15 cellular contexts compared by ENCODE assay signal in genomic region chr9:100575765-100576368, GRCh38. TPM values are rescaled to one million over a fixed set of nuclear protein-coding genes. Genes with fewer than 3 reads are reported as not detected.
DNase-seq lines count a peak whose midpoint lies in the region; ATAC-seq and TF ChIP-seq lines count a peak whose summit lies in the region.
"Had no signal": no experiment of that assay in that cellular context is flagged by ENCODE, and none has a peak within 500 bp of the region (broad histone marks: within the 10 kb centered on the region; RNA-seq: fewer than 3 reads in every experiment).

No MANE protein-coding gene starts in this region.

- H3K4me3 ChIP-seq in choroid plexus epithelial cell (ENCODE audit: low read depth, low read length) (no peak overlapping the region), neural cell (ENCODE audit: low read length) (peak overlapping the region; percentile 1), GM23338 (no peak overlapping the region)
- H3K4me3 ChIP-seq: coronary artery, mucosa of descending colon, transverse colon had no signal

- H3F3A ChIP-seq in neural cell (ENCODE audit: insufficient read depth, low read length, poor library complexity, severe bottlenecking) (peaks cover 3% of the 10 kb centered on the region), GM23338 (replicated peaks; ENCODE audit: low read depth) (no peaks in the 10 kb centered on the region)

- peak; percentile 17 for TF ChIP-seq EP300 in neural cell (conservative IDR thresholded peaks at IDR 0.05; ENCODE audit: poor library complexity, severe bottlenecking)

- H3K36me3 Mint-ChIP-seq in Calu3 (ENCODE audit: insufficient read depth, unreplicated experiment) = no peaks in the 10 kb centered on the region
- no peaks in the 10 kb centered on the region for H3K36me3 Mint-ChIP-seq in stimulated activated naive B cell treated with anti-CD40 and anti-IgM and Interleukin-4, amounts not matched to agents 10 μg/mL and 1 μg/mL and 100 μg/mL, for 72 hours
- peaks cover 18% of the 10 kb centered on the region; the same call in 2 of the 3 replicates for H3K36me3 Mint-ChIP-seq in GM23338 (ENCODE audit: low read depth)
- H3K36me3 Mint-ChIP-seq: immature natural killer cell had no signal

- DNase-seq in Calu3 (peak; percentile 21), LHCN-M2 (ENCODE audit: low read depth) (peak; percentile 87), choroid plexus epithelial cell (ENCODE audit: low read depth) (peak; percentile 65), GM19240 (ENCODE audit: insufficient read length, low spot score) (no peak), putamen (ENCODE audit: low spot score) (no peak), GM23338 (ENCODE audit: low spot score) (no peak)
- no peak for DNase-seq in stimulated activated naive B cell treated with anti-CD40 and anti-IgM and Interleukin-4, amounts not matched to agents 10 μg/mL and 1 μg/mL and 100 μg/mL, for 72 hours
- DNase-seq: DND-41, immature natural killer cell, mucosa of descending colon, MV-4-11, transverse colon had no signal

- TF ChIP-seq RAD21 in neural cell (conservative IDR thresholded peaks at IDR 0.05) = no peak

- intact Hi-C loops in Calu3 (cut with micrococcal nuclease; ENCODE audit: unreplicated experiment) = loop anchor here (5.0 kb wide), 1 partner anchor 64 kb away; no protein-coding TSS in a partner anchor

- H3K4me1 ChIP-seq in GM23338 (ENCODE audit: insufficient read depth) = no peaks in the 10 kb centered on the region
- H3K4me1 ChIP-seq: transverse colon had no signal

- H3K9ac ChIP-seq in neural cell (ENCODE audit: low read length) = no peak overlapping the region

- TF ChIP-seq CTCF in Calu3 (IDR thresholded peaks at IDR 0.05; ENCODE audit: unreplicated experiment) (no peak), choroid plexus epithelial cell (conservative IDR thresholded peaks at IDR 0.05; ENCODE audit: low read depth, low read length) (no peak), neural cell (IDR thresholded peaks at IDR 0.05; ENCODE audit: poor library complexity, severe bottlenecking) (no peak), GM23338 (conservative IDR thresholded peaks at IDR 0.05; ENCODE audit: low read depth in 2 of 2) (no peak)

- H3K79me2 ChIP-seq in neural cell (replicated peaks; ENCODE audit: insufficient read depth, low read length) = no peaks in the 10 kb centered on the region
- H3K79me2 ChIP-seq in GM23338 (replicated peaks; ENCODE audit: insufficient read depth) = no peaks in the 10 kb centered on the region

- H3K27ac Mint-ChIP-seq in Calu3 (ENCODE audit: unreplicated experiment) (no peak overlapping the region), GM23338 (no peak overlapping the region)
- H3K27ac Mint-ChIP-seq in stimulated activated naive B cell treated with anti-CD40 and anti-IgM and Interleukin-4, amounts not matched to agents 10 μg/mL and 1 μg/mL and 100 μg/mL, for 72 hours = no peak overlapping the region
- H3K27ac Mint-ChIP-seq: B cell, immature natural killer cell had no signal

- H4K20me1 ChIP-seq in neural cell (ENCODE audit: insufficient read depth) = no peaks in the 10 kb centered on the region
- H4K20me1 ChIP-seq in GM23338 (replicated peaks; ENCODE audit: insufficient read depth) = peaks cover 5% of the 10 kb centered on the region; the same call in 1 of the 2 replicates

- no peaks in the 10 kb centered on the region for H3K27me3 ChIP-seq in neural cell (ENCODE audit: insufficient read depth, low read depth, low read length)
- H3K27me3 ChIP-seq in GM23338 (ENCODE audit: insufficient read depth) = no peaks in the 10 kb centered on the region
- H3K27me3 ChIP-seq: transverse colon had no signal

- H3K27me3 Mint-ChIP-seq in Calu3 (ENCODE audit: unreplicated experiment) (no peaks in the 10 kb centered on the region), GM23338 (ENCODE audit: insufficient read depth, low read depth, poor library complexity) (no peaks in the 10 kb centered on the region)
- no peaks in the 10 kb centered on the region for H3K27me3 Mint-ChIP-seq in stimulated activated naive B cell treated with anti-CD40 and anti-IgM and Interleukin-4, amounts not matched to agents 10 μg/mL and 1 μg/mL and 100 μg/mL, for 72 hours
- H3K27me3 Mint-ChIP-seq: B cell had no signal

- H3K27ac ChIP-seq in neural cell (ENCODE audit: low read length) (peak overlapping the region; percentile 15), GM23338 (ENCODE audit: low read depth) (no peak overlapping the region)
- H3K27ac ChIP-seq: coronary artery, transverse colon had no signal

- H3K9me3 ChIP-seq in neural cell (ENCODE audit: low read length) = no peaks in the 10 kb centered on the region
- H3K9me3 ChIP-seq: mucosa of descending colon, transverse colon had no signal

- no peak overlapping the region for H3K4me2 ChIP-seq in neural cell (ENCODE audit: low read length)
- no peak overlapping the region for H3K4me2 ChIP-seq in GM23338

- no TSS peak for BruUV-seq in Calu3 (replicated peaks; lab: Mats Ljungman, UMichigan)

- H2AFZ ChIP-seq in neural cell (ENCODE audit: low read depth, low read length) (no peak overlapping the region), GM23338 (no peak overlapping the region)

- ATAC-seq in stimulated activated naive B cell treated with anti-CD40 and anti-IgM and Interleukin-4, amounts not matched to agents 10 μg/mL and 1 μg/mL and 100 μg/mL, for 72 hours (replicated peaks) = no peak
- ATAC-seq in GM23338 = no peak
- ATAC-seq: mucosa of descending colon had no signal

- H3K9me3 Mint-ChIP-seq in Calu3 (ENCODE audit: low read depth, unreplicated experiment) (no peaks in the 10 kb centered on the region), GM23338 (no peaks in the 10 kb centered on the region)
- H3K9me3 Mint-ChIP-seq in stimulated activated naive B cell treated with anti-CD40 and anti-IgM and Interleukin-4, amounts not matched to agents 10 μg/mL and 1 μg/mL and 100 μg/mL, for 72 hours = no peaks in the 10 kb centered on the region
- H3K9me3 Mint-ChIP-seq: immature natural killer cell had no signal

- H3K4me3 Mint-ChIP-seq in Calu3 (ENCODE audit: low read depth, unreplicated experiment) = no peak overlapping the region
- no peak overlapping the region for H3K4me3 Mint-ChIP-seq in stimulated activated naive B cell treated with anti-CD40 and anti-IgM and Interleukin-4, amounts not matched to agents 10 μg/mL and 1 μg/mL and 100 μg/mL, for 72 hours
- H3K4me3 Mint-ChIP-seq in GM23338 = no peak overlapping the region
- H3K4me3 Mint-ChIP-seq: B cell, immature natural killer cell had no signal

- H3K36me3 ChIP-seq in neural cell (ENCODE audit: insufficient read depth, low read length) (peaks cover 8% of the 10 kb centered on the region), GM23338 (ENCODE audit: insufficient read depth) (no peaks in the 10 kb centered on the region; the same call in 1 of the 2 replicates)
- H3K36me3 ChIP-seq: transverse colon had no signal

- H3K9me2 ChIP-seq in neural cell (ENCODE audit: insufficient read depth, low read length) = no peaks in the 10 kb centered on the region
- no peaks in the 10 kb centered on the region for H3K9me2 ChIP-seq in GM23338 (ENCODE audit: insufficient read depth)

- CTCF ChIA-PET in Calu3 (lab: Charles Lee) = no interaction called here

- H3K4me1 Mint-ChIP-seq in Calu3 (ENCODE audit: low read depth, unreplicated experiment) (peaks cover 17% of the 10 kb centered on the region), GM23338 (no peaks in the 10 kb centered on the region)
- no peaks in the 10 kb centered on the region for H3K4me1 Mint-ChIP-seq in stimulated activated naive B cell treated with anti-CD40 and anti-IgM and Interleukin-4, amounts not matched to agents 10 μg/mL and 1 μg/mL and 100 μg/mL, for 72 hours
- H3K4me1 Mint-ChIP-seq: B cell, immature natural killer cell had no signal

TF ChIP-seq in neural cell, 6 proteins besides CTCF, POLR2A, EP300 and RAD21 (continues in another document):
- no peak for TF ChIP-seq POLR2AphosphoS5 (IDR thresholded peaks at IDR 0.05)
- TF ChIP-seq SMC3 (conservative IDR thresholded peaks at IDR 0.05; ENCODE audit: poor library complexity) = no peak
- TF ChIP-seq TAF1 (IDR thresholded peaks at IDR 0.05; ENCODE audit: low read depth) = no peak

RNA-seq across cellular contexts. Expression of gene CAVIN4, which starts 2.0 kb away (rescaled TPM):
- total RNA-seq in Calu3 (2022) = 0.37 and 0.52 TPM in 2 replicates
- total RNA-seq in LHCN-M2 (2014; rRNA removed) = 2.2 and 5.2 TPM in 2 replicates
- 10.8 TPM for polyA plus RNA-seq in LHCN-M2 (2012)
- polyA plus RNA-seq in neural cell = 14.5 and 15.3 TPM in 2 replicates
- polyA minus RNA-seq in neural cell = 26.8 and 27.4 TPM in 2 replicates
- 6.0 and 7.9 TPM in 2 replicates for total RNA-seq in GM23338 (2014; rRNA removed; shearing (Covaris generic))
- polyA plus RNA-seq in GM23338 (2016; fragmentation: Nextera tagmentation; extraction: Ambion mirVana) = 2.1 and 3.0 TPM in 2 replicates
- polyA plus RNA-seq: immature natural killer cell had no signal

Comparison
In these comparisons a context has a peak if more than half of its experiments do, and no peak if none do; other contexts are left out.
1. DNase-seq: peak in Calu3 (single experiment), LHCN-M2 (single experiment) and choroid plexus epithelial cell (single experiment); none in GM19240 (single experiment), stimulated activated naive B cell treated with anti-CD40 and anti-IgM and Interleukin-4, amounts not matched to agents 10 μg/mL and 1 μg/mL and 100 μg/mL, for 72 hours (single experiment), putamen (single experiment) and GM23338 (single experiment).